ENCODE assay signal across 25 cellular contexts in genomic region chr7:40542982-40543741, GRCh38.
DNase-seq lines count a peak whose midpoint lies in the region; TF ChIP-seq lines count a peak whose summit lies in the region.
"Had no signal": no experiment of that assay in that cellular context is flagged by ENCODE, and none has a peak within 500 bp of the region (broad histone marks: within the 10 kb centered on the region; RNA-seq: fewer than 3 reads in every experiment).

No MANE protein-coding gene starts in this region.

- intact Hi-C loops in ascending aorta (cut with DNase I), result no loop called here

- TF ChIP-seq EP300 in suprapubic skin (IDR thresholded peaks at IDR 0.05), result no peak

- H3K9me3 ChIP-seq in ascending aorta (no peaks in the 10 kb centered on the region), suprapubic skin (no peaks in the 10 kb centered on the region)
- H3K9me3 ChIP-seq: Caco-2, psoas muscle, upper lobe of right lung had no signal

- H3K4me1 ChIP-seq in ascending aorta (peaks cover 5 to 25% of the 10 kb centered on the region in 2 donors), suprapubic skin (peaks cover 10% of the 10 kb centered on the region)
- H3K4me1 ChIP-seq: Caco-2, psoas muscle had no signal

- DNase-seq in HFF-Myc (ENCODE audit: extremely low read depth, low read depth) (peak; percentile 75), ascending aorta (ENCODE audit: low spot score in 2 of 2) (no peak), fibroblast of villous mesenchyme (ENCODE audit: low read depth) (peak; percentile 70), suprapubic skin (ENCODE audit: low spot score in 2 of 2) (no peak), NOMO-1 treated with dmso at 0.1 percent for 144 hours (lab: John Stamatoyannopoulos, UW; ENCODE audit: unreplicated experiment) (no peak), NCI-H2081 treated with DMSO at 0.1 percent for 48 hours (lab: John Stamatoyannopoulos, UW) (no peak), middle frontal gyrus (ENCODE audit: extremely low spot score, low spot score) (no peak)
- DNase-seq: activated CD4-positive, alpha-beta T cell treated with anti-CD3 and anti-CD28 coated beads, Interleukin-2, amount 50 U/mL, for 4 hours; activated CD4-positive, CD25-positive, alpha-beta regulatory T cell; activated CD8-positive, alpha-beta memory T cell treated with anti-CD3 and anti-CD28 coated beads, Interleukin-2, amount 10 ng/mL, durations not matched to agents 7 days and 5 days; activated gamma-delta T cell; activated naive CD8-positive, alpha-beta T cell treated with anti-CD3 and anti-CD28 coated beads, Interleukin-2, amount 10 ng/mL, durations not matched to agents 7 days and 5 days; activated T-cell treated with anti-CD3 and anti-CD28 coated beads, Interleukin-2, amount 50 U/mL, for 4 hours; Caco-2; DMS53; naive B cell; NCI-H146; NCI-H446 treated with DMSO at 0.1 percent for 48 hours; occipital lobe; psoas muscle; stimulated activated naive B cell treated with anti-CD40 and anti-IgM and Interleukin-4, amounts not matched to agents 10 μg/mL and 1 μg/mL and 100 μg/mL, for 72 hours; substantia nigra; T-helper 17 cell; upper lobe of right lung had no signal

- no peaks in the 10 kb centered on the region for H3K36me3 ChIP-seq in ascending aorta
- H3K36me3 ChIP-seq in suprapubic skin, result no peaks in the 10 kb centered on the region
- H3K36me3 ChIP-seq: upper lobe of right lung had no signal

- H3K27ac ChIP-seq in ascending aorta (peak overlapping the region; percentile 47 to 62), suprapubic skin (peak overlapping the region; percentile 18)
- H3K27ac ChIP-seq: C4-2B, psoas muscle, upper lobe of right lung had no signal

- no peak for TF ChIP-seq POLR2A in suprapubic skin (IDR thresholded peaks at IDR 0.05)

- TF ChIP-seq CTCF in HFF-Myc (IDR thresholded peaks at IDR 0.05; ENCODE audit: low read depth, low read length, missing control alignments) (no peak), ascending aorta (IDR thresholded peaks at IDR 0.05) (no peak), fibroblast of villous mesenchyme (IDR thresholded peaks at IDR 0.05; ENCODE audit: insufficient read depth, low read depth, low read length) (no peak), suprapubic skin (IDR thresholded peaks at IDR 0.05) (no peak)

- WGBS in suprapubic skin, result 56% methylated on average over 3 of the region's 3 CpGs

- H3K4me3 ChIP-seq in HFF-Myc (replicated peaks; ENCODE audit: low read depth, low read length), result no peak overlapping the region
- no peak overlapping the region for H3K4me3 ChIP-seq in ascending aorta
- no peak overlapping the region for H3K4me3 ChIP-seq in fibroblast of villous mesenchyme (ENCODE audit: low read depth, low read length)
- H3K4me3 ChIP-seq in suprapubic skin, result no peak overlapping the region
- H3K4me3 ChIP-seq: psoas muscle, upper lobe of right lung had no signal

- H3K27me3 ChIP-seq in ascending aorta, result no peaks in the 10 kb centered on the region
- H3K27me3 ChIP-seq in suprapubic skin, result no peaks in the 10 kb centered on the region
- H3K27me3 ChIP-seq: upper lobe of right lung had no signal

Comparison
In these comparisons a context has a peak if more than half of its experiments do, and no peak if none do; other contexts are left out.
1. DNase-seq: peak in HFF-Myc (single experiment) and fibroblast of villous mesenchyme (single experiment); none in ascending aorta (0 of 2), suprapubic skin (0 of 2), NOMO-1 treated with dmso at 0.1 percent for 144 hours (single experiment), NCI-H2081 treated with DMSO at 0.1 percent for 48 hours (single experiment) and middle frontal gyrus (single experiment).